1 cellular context compared by ENCODE assay signal in genomic region chr12:56900583-56900982, GRCh38.
TF ChIP-seq lines count a peak whose summit lies in the region.

No MANE protein-coding gene starts in this region.

TF ChIP-seq in K562, 482 proteins besides CTCF, POLR2A, EP300 and RAD21 (continued from another document and continues in another):
- TF ChIP-seq, protein P1, sequence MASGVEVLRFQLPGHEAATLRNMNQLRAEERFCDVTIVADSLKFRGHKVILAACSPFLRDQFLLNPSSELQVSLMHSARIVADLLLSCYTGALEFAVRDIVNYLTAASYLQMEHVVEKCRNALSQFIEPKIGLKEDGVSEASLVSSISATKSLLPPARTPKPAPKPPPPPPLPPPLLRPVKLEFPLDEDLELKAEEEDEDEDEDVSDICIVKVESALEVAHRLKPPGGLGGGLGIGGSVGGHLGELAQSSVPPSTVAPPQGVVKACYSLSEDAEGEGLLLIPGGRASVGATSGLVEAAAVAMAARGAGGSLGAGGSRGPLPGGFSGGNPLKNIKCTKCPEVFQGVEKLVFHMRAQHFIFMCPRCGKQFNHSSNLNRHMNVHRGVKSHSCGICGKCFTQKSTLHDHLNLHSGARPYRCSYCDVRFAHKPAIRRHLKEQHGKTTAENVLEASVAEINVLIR (CRISPR knock-in tag; IDR thresholded peaks at IDR 0.05) = no peak
- TF ChIP-seq TCFL5 (CRISPR knock-in tag; conservative IDR thresholded peaks at IDR 0.05) = no peak
- TF ChIP-seq NFYB (IDR thresholded peaks at IDR 0.05; ENCODE audit: extremely low read depth, insufficient read length) = no peak
- TF ChIP-seq, protein P2, sequence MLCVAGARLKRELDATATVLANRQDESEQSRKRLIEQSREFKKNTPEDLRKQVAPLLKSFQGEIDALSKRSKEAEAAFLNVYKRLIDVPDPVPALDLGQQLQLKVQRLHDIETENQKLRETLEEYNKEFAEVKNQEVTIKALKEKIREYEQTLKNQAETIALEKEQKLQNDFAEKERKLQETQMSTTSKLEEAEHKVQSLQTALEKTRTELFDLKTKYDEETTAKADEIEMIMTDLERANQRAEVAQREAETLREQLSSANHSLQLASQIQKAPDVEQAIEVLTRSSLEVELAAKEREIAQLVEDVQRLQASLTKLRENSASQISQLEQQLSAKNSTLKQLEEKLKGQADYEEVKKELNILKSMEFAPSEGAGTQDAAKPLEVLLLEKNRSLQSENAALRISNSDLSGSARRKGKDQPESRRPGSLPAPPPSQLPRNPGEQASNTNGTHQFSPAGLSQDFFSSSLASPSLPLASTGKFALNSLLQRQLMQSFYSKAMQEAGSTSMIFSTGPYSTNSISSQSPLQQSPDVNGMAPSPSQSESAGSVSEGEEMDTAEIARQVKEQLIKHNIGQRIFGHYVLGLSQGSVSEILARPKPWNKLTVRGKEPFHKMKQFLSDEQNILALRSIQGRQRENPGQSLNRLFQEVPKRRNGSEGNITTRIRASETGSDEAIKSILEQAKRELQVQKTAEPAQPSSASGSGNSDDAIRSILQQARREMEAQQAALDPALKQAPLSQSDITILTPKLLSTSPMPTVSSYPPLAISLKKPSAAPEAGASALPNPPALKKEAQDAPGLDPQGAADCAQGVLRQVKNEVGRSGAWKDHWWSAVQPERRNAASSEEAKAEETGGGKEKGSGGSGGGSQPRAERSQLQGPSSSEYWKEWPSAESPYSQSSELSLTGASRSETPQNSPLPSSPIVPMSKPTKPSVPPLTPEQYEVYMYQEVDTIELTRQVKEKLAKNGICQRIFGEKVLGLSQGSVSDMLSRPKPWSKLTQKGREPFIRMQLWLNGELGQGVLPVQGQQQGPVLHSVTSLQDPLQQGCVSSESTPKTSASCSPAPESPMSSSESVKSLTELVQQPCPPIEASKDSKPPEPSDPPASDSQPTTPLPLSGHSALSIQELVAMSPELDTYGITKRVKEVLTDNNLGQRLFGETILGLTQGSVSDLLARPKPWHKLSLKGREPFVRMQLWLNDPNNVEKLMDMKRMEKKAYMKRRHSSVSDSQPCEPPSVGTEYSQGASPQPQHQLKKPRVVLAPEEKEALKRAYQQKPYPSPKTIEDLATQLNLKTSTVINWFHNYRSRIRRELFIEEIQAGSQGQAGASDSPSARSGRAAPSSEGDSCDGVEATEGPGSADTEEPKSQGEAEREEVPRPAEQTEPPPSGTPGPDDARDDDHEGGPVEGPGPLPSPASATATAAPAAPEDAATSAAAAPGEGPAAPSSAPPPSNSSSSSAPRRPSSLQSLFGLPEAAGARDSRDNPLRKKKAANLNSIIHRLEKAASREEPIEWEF (CRISPR knock-in tag; IDR thresholded peaks at IDR 0.05) = no peak
- no peak for TF ChIP-seq CHCHD3 (CRISPR knock-in tag; IDR thresholded peaks at IDR 0.05)
- TF ChIP-seq ELF4 (CRISPR knock-in tag; IDR thresholded peaks at IDR 0.05) = no peak
- peak; percentile 96 for TF ChIP-seq MEIS2 (IDR thresholded peaks at IDR 0.05; ENCODE audit: partially characterized antibody)
- 0 out of 2 replicates have a peak, but pooled peaks have one; percentile 12 for TF ChIP-seq CBFA2T2 (conservative IDR thresholded peaks at IDR 0.05)
- no peak for TF ChIP-seq CHD1 (IDR thresholded peaks at IDR 0.05; ENCODE audit: low read length)
- TF ChIP-seq, protein P3, sequence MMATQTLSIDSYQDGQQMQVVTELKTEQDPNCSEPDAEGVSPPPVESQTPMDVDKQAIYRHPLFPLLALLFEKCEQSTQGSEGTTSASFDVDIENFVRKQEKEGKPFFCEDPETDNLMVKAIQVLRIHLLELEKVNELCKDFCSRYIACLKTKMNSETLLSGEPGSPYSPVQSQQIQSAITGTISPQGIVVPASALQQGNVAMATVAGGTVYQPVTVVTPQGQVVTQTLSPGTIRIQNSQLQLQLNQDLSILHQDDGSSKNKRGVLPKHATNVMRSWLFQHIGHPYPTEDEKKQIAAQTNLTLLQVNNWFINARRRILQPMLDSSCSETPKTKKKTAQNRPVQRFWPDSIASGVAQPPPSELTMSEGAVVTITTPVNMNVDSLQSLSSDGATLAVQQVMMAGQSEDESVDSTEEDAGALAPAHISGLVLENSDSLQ (IDR thresholded peaks at IDR 0.05) = peak; percentile 64; the same call in 1 of the 2 replicates
- TF ChIP-seq NFATC3 (IDR thresholded peaks at IDR 0.05) = peak; percentile 95
- TF ChIP-seq ZNF655 (CRISPR knock-in tag; IDR thresholded peaks at IDR 0.05) = no peak
- TF ChIP-seq ZBTB26 (CRISPR knock-in tag; IDR thresholded peaks at IDR 0.05) = no peak
- 0 out of 2 replicates have a peak, but pooled peaks have one; percentile 52 for TF ChIP-seq STAT6 (CRISPR knock-in tag; IDR thresholded peaks at IDR 0.05)
- no peak for TF ChIP-seq TEAD1 (CRISPR knock-in tag; IDR thresholded peaks at IDR 0.05)
- TF ChIP-seq L3MBTL2 (IDR thresholded peaks at IDR 0.05) = peak; percentile 61; the same call in 1 of the 2 replicates
- 0 out of 2 replicates have a peak, but pooled peaks have one; percentile 58 for TF ChIP-seq FOXP4 (CRISPR knock-in tag; IDR thresholded peaks at IDR 0.05; ENCODE audit: borderline replicate concordance)
- TF ChIP-seq E2F6 (IDR thresholded peaks at IDR 0.05; ENCODE audit: borderline replicate concordance in 1 of 2, extremely low read depth in 1 of 2, insufficient read depth in 1 of 2, insufficient read length in 1 of 2, low read depth in 1 of 2, low read length in 1 of 2, poor library complexity in 1 of 2, severe bottlenecking in 1 of 2) = peak in 1 of 2 experiments; percentile 48
- TF ChIP-seq TCF3 (CRISPR knock-in tag; IDR thresholded peaks at IDR 0.05) = peak; percentile 48; the same call in 1 of the 2 replicates
- TF ChIP-seq CTBP1 (IDR thresholded peaks at IDR 0.05; ENCODE audit: borderline replicate concordance) = no peak; the same call in 1 of the 2 replicates
- TF ChIP-seq, protein P4, sequence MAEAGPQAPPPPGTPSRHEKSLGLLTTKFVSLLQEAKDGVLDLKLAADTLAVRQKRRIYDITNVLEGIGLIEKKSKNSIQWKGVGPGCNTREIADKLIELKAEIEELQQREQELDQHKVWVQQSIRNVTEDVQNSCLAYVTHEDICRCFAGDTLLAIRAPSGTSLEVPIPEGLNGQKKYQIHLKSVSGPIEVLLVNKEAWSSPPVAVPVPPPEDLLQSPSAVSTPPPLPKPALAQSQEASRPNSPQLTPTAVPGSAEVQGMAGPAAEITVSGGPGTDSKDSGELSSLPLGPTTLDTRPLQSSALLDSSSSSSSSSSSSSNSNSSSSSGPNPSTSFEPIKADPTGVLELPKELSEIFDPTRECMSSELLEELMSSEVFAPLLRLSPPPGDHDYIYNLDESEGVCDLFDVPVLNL (CRISPR knock-in tag; IDR thresholded peaks at IDR 0.05; ENCODE audit: low read depth) = no peak
- peak; percentile 86 for TF ChIP-seq SMARCE1 (IDR thresholded peaks at IDR 0.05)
- no peak for TF ChIP-seq STAG1 (CRISPR knock-in tag; IDR thresholded peaks at IDR 0.05; ENCODE audit: borderline replicate concordance)
- peak; percentile 49; the same call in 1 of the 2 replicates for TF ChIP-seq SMARCC2 (IDR thresholded peaks at IDR 0.05; ENCODE audit: low read depth)
- TF ChIP-seq FOS (IDR thresholded peaks at IDR 0.05; ENCODE audit: extremely low read depth, insufficient read length) = peak; percentile 70
- TF ChIP-seq ARNT (IDR thresholded peaks at IDR 0.05) = no peak
- TF ChIP-seq ZNF592 (IDR thresholded peaks at IDR 0.05) = peak; percentile 56; the same call in 1 of the 2 replicates
